21 cellular contexts compared by ENCODE assay signal in the genomic region with DNA sequence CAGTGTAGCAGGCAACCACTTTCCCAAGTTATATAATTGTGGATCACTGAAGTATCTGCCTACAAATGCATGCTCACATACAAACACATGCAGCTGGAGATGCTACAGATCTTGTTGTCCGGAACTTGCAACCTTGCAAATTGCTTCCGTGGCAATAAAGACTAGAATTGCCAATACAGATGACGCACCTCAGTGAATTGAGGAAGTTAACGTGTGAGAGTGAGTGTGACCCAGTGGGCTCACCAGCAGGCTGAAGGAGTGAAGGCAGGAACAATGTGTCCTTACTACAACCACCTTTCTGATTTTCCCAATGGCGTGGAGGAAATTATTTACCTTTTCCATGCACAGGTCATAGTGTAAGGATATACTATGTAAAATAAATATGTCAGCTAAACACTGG.
"Had no signal": no experiment of that assay in that cellular context is flagged by ENCODE, and none has a peak within 500 bp of the region (broad histone marks: within the 10 kb centered on the region; RNA-seq: fewer than 3 reads in every experiment).

No MANE protein-coding gene starts in this region.

- H3K79me2 ChIP-seq: hepatocyte had no signal

- FAIRE-seq: colon had no signal

- H3K4me3 Mint-ChIP-seq: activated T-cell treated with anti-CD3 and anti-CD28 coated beads, Interleukin-2, amount 50 U/mL, for 72 hours; natural killer cell; stimulated activated memory B cell treated with anti-CD40 and anti-IgM and Interleukin-4, amounts not matched to agents 10 μg/mL and 1 μg/mL and 100 μg/mL, for 72 hours had no signal

- H3K27ac Mint-ChIP-seq: activated T-cell treated with anti-CD3 and anti-CD28 coated beads, Interleukin-2, amount 50 U/mL, for 72 hours; natural killer cell; stimulated activated memory B cell treated with anti-CD40 and anti-IgM and Interleukin-4, amounts not matched to agents 10 μg/mL and 1 μg/mL and 100 μg/mL, for 72 hours had no signal

- H3K9ac ChIP-seq: parathyroid adenoma had no signal

- H3K9me3 Mint-ChIP-seq: activated T-cell treated with anti-CD3 and anti-CD28 coated beads, Interleukin-2, amount 50 U/mL, for 72 hours; natural killer cell; stimulated activated memory B cell treated with anti-CD40 and anti-IgM and Interleukin-4, amounts not matched to agents 10 μg/mL and 1 μg/mL and 100 μg/mL, for 72 hours had no signal

- H3K9me3 ChIP-seq: neutrophil, sigmoid colon, thoracic aorta had no signal

- H3K4me3 ChIP-seq: dorsolateral prefrontal cortex, hepatocyte, sigmoid colon, thoracic aorta had no signal

- H3K4me1 Mint-ChIP-seq: stimulated activated memory B cell treated with anti-CD40 and anti-IgM and Interleukin-4, amounts not matched to agents 10 μg/mL and 1 μg/mL and 100 μg/mL, for 72 hours had no signal

- ATAC-seq: activated CD4-positive, CD25-positive, alpha-beta regulatory T cell treated with anti-CD3 and anti-CD28 coated beads, Interleukin-2, amount 50 U/mL, for 24 hours; activated T-cell treated with anti-CD3 and anti-CD28 coated beads, Interleukin-2, amount 50 U/mL, for 72 hours; natural killer cell; stimulated activated memory B cell treated with anti-CD40 and anti-IgM and Interleukin-4, amounts not matched to agents 10 μg/mL and 1 μg/mL and 100 μg/mL, for 72 hours had no signal

- H3K27ac ChIP-seq: brain microvascular endothelial cell, dorsolateral prefrontal cortex, hepatocyte, neutrophil, parathyroid adenoma, sigmoid colon, thoracic aorta had no signal

- H3K4me1 ChIP-seq: sigmoid colon had no signal

- DNase-seq: activated CD4-positive, alpha-beta T cell treated with anti-CD3 and anti-CD28 coated beads, Interleukin-2, amount 50 U/mL, for 1 hour; activated CD8-positive, alpha-beta memory T cell treated with anti-CD3 and anti-CD28 coated beads for 24 hours; activated CD8-positive, alpha-beta memory T cell treated with anti-CD3 and anti-CD28 coated beads, Interleukin-2, amount 50 U/mL, for 48 hours; activated effector memory CD4-positive, alpha-beta T cell treated with anti-CD3 and anti-CD28 coated beads, Interleukin-2, amount 50 U/mL, for 16 hours; activated naive CD4-positive, alpha-beta T cell treated with anti-CD3 and anti-CD28 coated beads, Interleukin-2, amount 50 U/mL, for 16 hours; activated T-cell treated with anti-CD3 and anti-CD28 coated beads, Interleukin-2, amount 50 U/mL, for 72 hours; aorta; brain microvascular endothelial cell; central memory CD4-positive, alpha-beta T cell; dorsolateral prefrontal cortex; mesendoderm; natural killer cell; sigmoid colon; stimulated activated CD4-positive, alpha-beta T cell treated with anti-CD3 and anti-CD28 coated beads, Interleukin-4, amount 100 ng/mL, for 4 hours had no signal

- H3K36me3 ChIP-seq: brain microvascular endothelial cell, neutrophil, sigmoid colon, thoracic aorta had no signal

- H2AFZ ChIP-seq: hepatocyte, parathyroid adenoma had no signal

- H3K4me2 ChIP-seq: hepatocyte had no signal

- H3K27me3 ChIP-seq: brain microvascular endothelial cell, dorsolateral prefrontal cortex, hepatocyte, neutrophil, sigmoid colon had no signal

- H3K36me3 Mint-ChIP-seq: natural killer cell; stimulated activated memory B cell treated with anti-CD40 and anti-IgM and Interleukin-4, amounts not matched to agents 10 μg/mL and 1 μg/mL and 100 μg/mL, for 72 hours had no signal
